In the genomic region with DNA sequence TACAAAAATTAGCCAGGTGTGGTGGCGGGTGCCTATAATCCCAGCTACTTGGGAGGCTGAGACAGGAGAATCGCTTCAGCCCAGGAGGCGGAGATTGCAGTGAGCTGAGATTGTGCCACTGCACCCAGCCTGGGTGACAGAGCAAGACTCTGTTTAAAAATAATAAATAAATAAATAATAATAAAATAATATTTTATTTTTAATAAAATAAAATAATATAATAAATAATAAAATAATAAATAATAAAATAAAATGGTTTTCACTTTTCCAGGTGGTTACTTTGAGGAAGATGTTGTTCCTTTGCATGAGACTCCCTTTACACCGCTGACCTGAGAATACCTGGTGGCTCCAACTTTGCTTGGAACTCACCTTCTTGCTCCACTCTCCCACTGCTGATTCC, we compare ENCODE assay signal across 7 cellular contexts.
"Had no signal": no experiment of that assay in that cellular context is flagged by ENCODE, and none has a peak within 500 bp of the region (broad histone marks: within the 10 kb centered on the region; RNA-seq: fewer than 3 reads in every experiment).

No MANE protein-coding gene starts in this region.

- H3K9me3 Mint-ChIP-seq: IgD-negative memory B cell had no signal

- H3K4me3 ChIP-seq: K562 had no signal

- H3K27me3 Mint-ChIP-seq: IgD-negative memory B cell had no signal

- DNase-seq: IMR-90, KBM-7, KG1 had no signal

- H3K27ac ChIP-seq: HL-60 had no signal

- ATAC-seq: HepG2, K562 had no signal

- H3K27ac Mint-ChIP-seq: IgD-negative memory B cell had no signal

- H3K4me3 Mint-ChIP-seq: IgD-negative memory B cell had no signal
